ENCODE assay signal across 11 cellular contexts in genomic region chr14:20781805-20782204, GRCh38. TPM values are rescaled to one million over a fixed set of nuclear protein-coding genes. Genes with fewer than 3 reads are reported as not detected.
A peak's percentile ranks its signal among the peaks of the same experiment; 100 is the strongest.
DNase-seq lines count a peak whose midpoint lies in the region; ATAC-seq and TF ChIP-seq lines count a peak whose summit lies in the region.
"Had no signal": no experiment of that assay in that cellular context is flagged by ENCODE, and none has a peak within 500 bp of the region (broad histone marks: within the 10 kb centered on the region; RNA-seq: fewer than 3 reads in every experiment).

No MANE protein-coding gene starts in this region.

- H3K36me3 ChIP-seq in muscle layer of duodenum (ENCODE audit: control insufficient read depth in 1 of 2, insufficient read depth in 2 of 2, low read length in 2 of 2): no peaks in the 10 kb centered on the region
- H3K36me3 ChIP-seq in upper lobe of right lung: no peaks in the 10 kb centered on the region

- H3K27ac ChIP-seq in caudate nucleus (ENCODE audit: low read depth, low read length) (peak overlapping the region; percentile 38), muscle layer of duodenum (ENCODE audit: low read length) (peak overlapping the region; percentile 87), upper lobe of right lung (peak overlapping the region; percentile 75)

- no peaks in the 10 kb centered on the region for H3K27me3 ChIP-seq in muscle layer of duodenum (ENCODE audit: low read depth, low read length)
- no peaks in the 10 kb centered on the region for H3K27me3 ChIP-seq in upper lobe of right lung

- H3K4me3 ChIP-seq in muscle layer of duodenum (ENCODE audit: low read depth in 1 of 2, low read length in 2 of 2): peak overlapping the region; percentile 49 to 62
- peak overlapping the region; percentile 32 for H3K4me3 ChIP-seq in upper lobe of right lung

- peak; percentile 8 for DNase-seq in stimulated activated CD4-positive, alpha-beta T cell treated with anti-CD3 and anti-CD28 coated beads, Interleukin-15, amount 100 ng/mL, for 24 hours
- no peak for DNase-seq in stimulated activated CD4-positive, alpha-beta T cell treated with anti-CD3 and anti-CD28 coated beads, Interleukin-4, amount 100 ng/mL, for 1 hour
- DNase-seq in caudate nucleus (lab: John Stamatoyannopoulos, UW) (peak in 1 of 61 donors; percentile 16), upper lobe of right lung (no peak), HK-2 (ENCODE audit: unreplicated experiment) (no peak)
- DNase-seq: NK-92 treated with Interleukin-12 subunit alpha and Interleukin-12 subunit beta, amount 100 ng/mL, for 24 hours had no signal

- no peaks in the 10 kb centered on the region for H3K9me3 ChIP-seq in muscle layer of duodenum (ENCODE audit: control insufficient read depth in 1 of 2, low read length in 2 of 2)
- H3K9me3 ChIP-seq in upper lobe of right lung: no peaks in the 10 kb centered on the region

- intact Hi-C loops in upper lobe of right lung (cut with DNase I): no loop called here

- ATAC-seq in upper lobe of right lung (peak; percentile 43), HG03175 (IDR thresholded peaks at IDR 0.05; ENCODE audit: unreplicated experiment) (no peak), GM19351 (IDR thresholded peaks at IDR 0.05; ENCODE audit: unreplicated experiment) (no peak)

- H3K4me1 ChIP-seq in muscle layer of duodenum (ENCODE audit: control insufficient read depth in 1 of 2, insufficient read depth in 2 of 2, low read length in 2 of 2): peaks cover 0 to 3% of the 10 kb centered on the region in 2 donors
- H3K4me1 ChIP-seq in upper lobe of right lung: peaks cover 22% of the 10 kb centered on the region

- TF ChIP-seq CTCF in upper lobe of right lung (IDR thresholded peaks at IDR 0.05): no peak

RNA-seq across cellular contexts. Expression of gene RNASE6, which starts 0.7 kb away (rescaled TPM):
- 20.3 TPM for total RNA-seq in upper lobe of right lung
- total RNA-seq: fibroblast of lung, HT1080 had no signal

RNA-seq across cellular contexts. Expression of gene EDDM3B, which starts 13.6 kb away (rescaled TPM):
- total RNA-seq in upper lobe of right lung: not detected
- total RNA-seq: fibroblast of lung, HT1080 had no signal

RNA-seq across cellular contexts. Expression of gene RNASE1, which starts 20.8 kb away (rescaled TPM):
- 888 TPM for total RNA-seq in upper lobe of right lung
- total RNA-seq: fibroblast of lung had no signal

RNA-seq across cellular contexts. Expression of gene EDDM3A, which starts 36.1 kb away (rescaled TPM):
- not detected for total RNA-seq in upper lobe of right lung
- total RNA-seq: fibroblast of lung, HT1080 had no signal
